Comparison of ENCODE assay signal across 8 cellular contexts in the genomic region with DNA sequence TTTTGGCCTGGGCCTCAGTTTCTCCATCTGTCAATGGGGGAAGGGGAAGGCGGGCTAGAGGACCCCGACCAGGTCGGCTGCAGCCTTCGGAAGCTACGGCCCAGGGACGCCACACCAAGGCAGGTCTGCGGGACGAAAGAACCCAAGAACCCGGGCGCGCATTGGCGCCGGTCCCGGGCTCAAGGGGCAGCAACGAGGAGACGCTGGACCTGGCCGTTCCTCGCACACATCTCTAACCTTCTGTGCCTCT. TPM values are rescaled to one million over a fixed set of nuclear protein-coding genes. Genes with fewer than 3 reads are reported as not detected.
DNase-seq lines count a peak whose midpoint lies in the region; ATAC-seq and TF ChIP-seq lines count a peak whose summit lies in the region.

No MANE protein-coding gene starts in this region.

- H3K27me3 ChIP-seq in DOHH2 (ENCODE audit: control insufficient read depth, low read length): no peaks in the 10 kb centered on the region
- H3K27me3 ChIP-seq in Panc1 (ENCODE audit: control insufficient read depth, insufficient read depth, low read length): no peaks in the 10 kb centered on the region
- no peaks in the 10 kb centered on the region for H3K27me3 ChIP-seq in esophagus (ENCODE audit: control insufficient read depth in 1 of 2, insufficient read depth in 2 of 2, low read length in 2 of 2)

- TF ChIP-seq CTCF in DOHH2 (IDR thresholded peaks at IDR 0.05; ENCODE audit: low read depth, low read length, poor library complexity, severe bottlenecking) (no peak), Panc1 (IDR thresholded peaks at IDR 0.05) (no peak), osteocyte (IDR thresholded peaks at IDR 0.05) (no peak)

- in situ Hi-C loops in Panc1 (cut with HindIII; ENCODE audit: low pct_unique_long_range_greater_than_20kb, low sequenced_read_pairs): no loop called here

- no peaks in the 10 kb centered on the region for H3K9me2 ChIP-seq in DOHH2 (replicated peaks; ENCODE audit: control insufficient read depth, low read length)

- peak overlapping the region; percentile 65 for H3K4me2 ChIP-seq in DOHH2 (ENCODE audit: low read length)

- peak overlapping the region; percentile 97 for H3K4me3 ChIP-seq in DOHH2 (ENCODE audit: low read length)
- H3K4me3 ChIP-seq in Panc1 (ENCODE audit: low read depth in 2 of 2, low read length in 2 of 2): peak overlapping the region; percentile 96
- peak overlapping the region; percentile 70 to 87 for H3K4me3 ChIP-seq in esophagus (ENCODE audit: low read depth in 1 of 2, low read length in 2 of 2)

- intact Hi-C loops in Panc1 (cut with micrococcal nuclease; ENCODE audit: unreplicated experiment): no loop called here

- peaks cover 40% of the 10 kb centered on the region for H3K4me1 ChIP-seq in DOHH2 (ENCODE audit: control insufficient read depth, low read length)
- H3K4me1 ChIP-seq in Panc1 (ENCODE audit: control insufficient read depth, insufficient read depth, low read length): peaks cover 10% of the 10 kb centered on the region; the same call in 1 of the 2 replicates
- peaks cover 3% of the 10 kb centered on the region in 2 donors for H3K4me1 ChIP-seq in esophagus (ENCODE audit: control insufficient read depth in 2 of 2, insufficient read depth in 2 of 2, low read length in 1 of 2)

- CTCF ChIA-PET in Panc1 (lab: Charles Lee): no interaction called here

- H3K79me2 ChIP-seq in DOHH2 (ENCODE audit: control insufficient read depth, low read length): peaks cover 66% of the 10 kb centered on the region

- peaks cover 20% of the 10 kb centered on the region for H3F3A ChIP-seq in DOHH2 (ENCODE audit: control insufficient read depth, insufficient read depth)

- H3K27ac Mint-ChIP-seq in osteocyte (ENCODE audit: unreplicated experiment): peak overlapping the region; percentile 95

- POLR2A ChIA-PET in Panc1 (lab: Charles Lee): no interaction called here

- no peaks in the 10 kb centered on the region for H3K9me3 Mint-ChIP-seq in osteocyte (ENCODE audit: unreplicated experiment)

- BruUV-seq in Panc1 (replicated peaks; lab: Mats Ljungman, UMichigan): TSS peak; percentile 99

- peaks cover 5% of the 10 kb centered on the region for H3K36me3 Mint-ChIP-seq in osteocyte (ENCODE audit: unreplicated experiment)

- H3K27me3 Mint-ChIP-seq in osteocyte (ENCODE audit: unreplicated experiment): no peaks in the 10 kb centered on the region

- ATAC-seq in Panc1: peak; percentile 6

- peaks cover 22% of the 10 kb centered on the region for H4K20me1 ChIP-seq in DOHH2 (ENCODE audit: control insufficient read depth, insufficient read depth, low read depth, low read length)

- H3K27ac ChIP-seq in DOHH2 (ENCODE audit: low read depth, low read length): peak overlapping the region; percentile 84
- H3K27ac ChIP-seq in Panc1 (ENCODE audit: low read length): peak overlapping the region; percentile 97
- peak overlapping the region; percentile 98 to 99 for H3K27ac ChIP-seq in esophagus (ENCODE audit: low read depth in 2 of 2, low read length in 1 of 2)

- H3K4me1 Mint-ChIP-seq in osteocyte (ENCODE audit: unreplicated experiment): peaks cover 35% of the 10 kb centered on the region

- H3K36me3 ChIP-seq in DOHH2 (ENCODE audit: control insufficient read depth, low read length) (peaks cover 56% of the 10 kb centered on the region), Panc1 (ENCODE audit: control insufficient read depth, insufficient read depth, low read length) (peaks cover 7% of the 10 kb centered on the region), esophagus (ENCODE audit: control insufficient read depth in 2 of 2, insufficient read depth in 2 of 2, low read length in 1 of 2) (no peaks in the 10 kb centered on the region)

- H3K4me3 Mint-ChIP-seq in osteocyte (ENCODE audit: unreplicated experiment): peak overlapping the region; percentile 89

- DNase-seq in Panc1 (ENCODE audit: low read depth, low spot score) (no peak), osteocyte (ENCODE audit: extremely low spot score, unreplicated experiment) (no peak), DMS153 treated with DMSO at 0.1 percent for 48 hours (lab: John Stamatoyannopoulos, UW; ENCODE audit: unreplicated experiment) (no peak), KG1 (lab: John Stamatoyannopoulos, UW) (no peak), GM03348 (ENCODE audit: low spot score) (no peak), NCI-H1092 (lab: John Stamatoyannopoulos, UW) (no peak)

- H3K9me3 ChIP-seq in DOHH2 (ENCODE audit: control insufficient read depth, insufficient read depth, low read length) (no peaks in the 10 kb centered on the region), Panc1 (ENCODE audit: control insufficient read depth, insufficient read depth, low read depth, low read length) (no peaks in the 10 kb centered on the region), esophagus (ENCODE audit: control insufficient read depth in 2 of 2, insufficient read depth in 1 of 2, low read depth in 1 of 2, low read length in 1 of 2) (no peaks in the 10 kb centered on the region)

- 0% methylated on average over 18 of the region's 18 CpGs for WGBS in esophagus, 2 donors

RNA-seq across cellular contexts. Expression of gene ILF3, which starts 0.7 kb away (rescaled TPM):
- total RNA-seq in Panc1 (2021; ENCODE audit: unreplicated experiment): 365 TPM
- 225 TPM for polyA plus RNA-seq in Panc1 (2012; ENCODE audit: insufficient read length)
- 100 to 1,000 TPM in 1 of 2 donors, 10 to 100 TPM in 1; 84.2 to 107 TPM for polyA plus RNA-seq in esophagus
- 223 and 231 TPM in 2 replicates for total RNA-seq in osteocyte

RNA-seq across cellular contexts. Expression of gene SLC44A2, which starts 28.1 kb away (rescaled TPM):
- total RNA-seq in Panc1 (2021; ENCODE audit: unreplicated experiment) (31.5 TPM), osteocyte (225 and 233 TPM in 2 replicates)
- 36.8 TPM for polyA plus RNA-seq in Panc1 (2012; ENCODE audit: insufficient read length)
- polyA plus RNA-seq in esophagus: 10 to 100 TPM; 70.5 to 76.8 TPM

RNA-seq across cellular contexts. Expression of gene QTRT1, which starts 47.8 kb away (rescaled TPM):
- 69.9 TPM for total RNA-seq in Panc1 (2021; ENCODE audit: unreplicated experiment)
- 67.0 TPM for polyA plus RNA-seq in Panc1 (2012; ENCODE audit: insufficient read length)
- polyA plus RNA-seq in esophagus: 10 to 100 TPM; 53.2 to 86.4 TPM
- 56.3 and 57.7 TPM in 2 replicates for total RNA-seq in osteocyte
